In genomic region chr9:78014776-78015175, GRCh38 we compare ENCODE assay signal across 1 cellular context.
TF ChIP-seq lines count a peak whose summit lies in the region.

No MANE protein-coding gene starts in this region.

TF ChIP-seq in HepG2, 621 proteins besides CTCF, POLR2A, EP300 and RAD21 (continued from another document):
- TF ChIP-seq, protein P1, sequence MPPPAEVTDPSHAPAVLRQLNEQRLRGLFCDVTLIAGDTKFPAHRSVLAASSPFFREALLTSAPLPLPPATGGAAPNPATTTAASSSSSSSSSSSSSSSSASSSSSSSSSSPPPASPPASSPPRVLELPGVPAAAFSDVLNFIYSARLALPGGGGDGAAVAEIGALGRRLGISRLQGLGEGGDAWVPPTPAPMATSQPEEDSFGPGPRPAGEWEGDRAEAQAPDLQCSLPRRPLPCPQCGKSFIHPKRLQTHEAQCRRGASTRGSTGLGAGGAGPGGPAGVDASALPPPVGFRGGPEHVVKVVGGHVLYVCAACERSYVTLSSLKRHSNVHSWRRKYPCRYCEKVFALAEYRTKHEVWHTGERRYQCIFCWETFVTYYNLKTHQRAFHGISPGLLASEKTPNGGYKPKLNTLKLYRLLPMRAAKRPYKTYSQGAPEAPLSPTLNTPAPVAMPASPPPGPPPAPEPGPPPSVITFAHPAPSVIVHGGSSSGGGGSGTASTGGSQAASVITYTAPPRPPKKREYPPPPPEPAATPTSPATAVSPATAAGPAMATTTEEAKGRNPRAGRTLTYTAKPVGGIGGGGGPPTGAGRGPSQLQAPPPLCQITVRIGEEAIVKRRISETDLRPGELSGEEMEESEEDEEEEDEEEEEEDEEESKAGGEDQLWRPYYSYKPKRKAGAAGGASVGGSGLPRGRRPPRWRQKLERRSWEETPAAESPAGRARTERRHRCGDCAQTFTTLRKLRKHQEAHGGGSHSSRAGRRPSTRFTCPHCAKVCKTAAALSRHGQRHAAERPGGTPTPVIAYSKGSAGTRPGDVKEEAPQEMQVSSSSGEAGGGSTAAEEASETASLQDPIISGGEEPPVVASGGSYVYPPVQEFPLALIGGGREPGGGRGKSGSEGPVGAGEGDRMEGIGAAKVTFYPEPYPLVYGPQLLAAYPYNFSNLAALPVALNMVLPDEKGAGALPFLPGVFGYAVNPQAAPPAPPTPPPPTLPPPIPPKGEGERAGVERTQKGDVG (CRISPR knock-in tag; IDR thresholded peaks at IDR 0.05; ENCODE audit: borderline replicate concordance): no peak
